Comparison of ENCODE assay signal across 1 cellular context in the genomic region with DNA sequence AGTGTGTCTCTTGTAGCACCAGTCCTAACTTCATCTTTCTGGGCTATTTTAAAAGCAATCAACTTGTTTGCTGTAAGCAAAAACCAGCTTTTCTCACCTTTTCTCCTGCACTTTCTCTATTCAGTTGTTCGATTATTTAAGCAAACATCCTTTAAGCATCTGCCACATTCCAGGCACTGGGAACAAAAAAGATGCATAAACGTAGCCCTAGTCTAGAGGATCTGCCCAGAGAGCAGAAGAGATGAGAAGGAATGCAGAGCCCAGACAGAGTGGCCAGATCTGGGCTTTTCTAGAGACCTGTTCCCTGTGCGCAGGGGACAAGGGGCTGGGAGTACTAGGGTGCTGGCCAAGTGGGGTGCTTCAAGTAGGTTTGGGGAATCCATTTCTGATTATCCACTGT.
TF ChIP-seq lines count a peak whose summit lies in the region.

No MANE protein-coding gene starts in this region.

TF ChIP-seq in WTC11, 78 proteins besides CTCF, POLR2A, EP300 and RAD21 (continued from another document):
- TF ChIP-seq AFF4 (CRISPR knock-in tag; IDR thresholded peaks at IDR 0.05; ENCODE audit: borderline replicate concordance), result no peak
- TF ChIP-seq PREB (CRISPR knock-in tag; IDR thresholded peaks at IDR 0.05; ENCODE audit: borderline replicate concordance), result no peak
- TF ChIP-seq ZNF317 (CRISPR knock-in tag; IDR thresholded peaks at IDR 0.05; ENCODE audit: borderline replicate concordance, low read depth), result no peak
- TF ChIP-seq TP53 (CRISPR knock-in tag; IDR thresholded peaks at IDR 0.05), result no peak
- no peak for TF ChIP-seq NFATC4 (CRISPR knock-in tag; IDR thresholded peaks at IDR 0.05)
- no peak for TF ChIP-seq EMX1 (CRISPR knock-in tag; IDR thresholded peaks at IDR 0.05)
